ENCODE assay signal across 7 cellular contexts in the genomic region with DNA sequence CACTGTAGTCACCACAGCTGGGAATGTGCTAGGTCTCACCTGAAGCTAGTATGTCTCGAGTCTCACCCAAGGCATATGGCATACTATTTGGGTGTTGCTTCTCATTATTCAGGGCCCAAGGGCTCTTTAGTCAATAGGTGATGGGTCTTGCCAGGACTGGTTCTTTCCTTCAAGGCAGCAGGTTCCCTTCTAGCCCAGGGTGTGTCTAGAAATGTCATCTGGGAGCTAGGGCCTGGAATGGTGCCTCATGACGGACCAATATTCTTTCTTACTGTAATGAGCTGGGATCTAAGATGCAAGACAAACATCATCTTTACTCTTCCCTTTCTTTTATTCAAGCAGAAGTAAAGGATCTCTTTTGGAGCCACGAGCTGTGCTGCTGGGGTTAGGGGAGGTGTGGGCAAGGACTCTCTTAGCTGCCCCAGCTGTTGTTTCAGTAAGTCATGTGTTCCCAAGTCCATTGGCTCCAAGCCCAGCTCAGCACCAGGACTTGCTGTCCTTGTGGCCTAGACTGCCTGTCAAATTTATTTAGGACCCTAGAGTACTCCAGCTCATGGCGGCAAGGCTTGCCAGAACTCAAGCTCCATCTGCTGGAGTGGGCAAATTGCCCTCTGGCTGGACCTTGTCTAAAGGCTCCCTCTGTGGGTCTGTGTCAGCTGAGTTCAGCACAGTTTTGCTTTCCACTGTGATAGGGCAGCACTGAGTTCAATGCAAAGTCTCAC.
DNase-seq lines count a peak whose midpoint lies in the region; ATAC-seq and TF ChIP-seq lines count a peak whose summit lies in the region.
"Not testable (repeated sequence)": the region's sequence is repeated elsewhere in the genome, so short reads cannot be mapped to it uniquely, and the experiment has no call there.

No MANE protein-coding gene starts in this region.

- peak; percentile 99 for ATAC-seq in Right ventricle myocardium inferior
- ATAC-seq in heart right ventricle: peak; percentile 88 to 99 (median 95)
- peak; percentile 99 for ATAC-seq in left ventricle myocardium superior
- ATAC-seq in mucosa of descending colon: peak; percentile 59
- peak; percentile 90 to 98 for ATAC-seq in gastrocnemius medialis
- peak; percentile 62 for ATAC-seq in upper lobe of right lung

- not testable (repeated sequence) for TF ChIP-seq CTCF in heart right ventricle (IDR thresholded peaks at IDR 0.05); mucosa of descending colon (IDR thresholded peaks at IDR 0.05); gastrocnemius medialis (IDR thresholded peaks at IDR 0.05 in 4 of 5, conservative IDR thresholded peaks at IDR 0.05 in 1 of 5); upper lobe of right lung (IDR thresholded peaks at IDR 0.05)

- intact Hi-C loops in Right ventricle myocardium inferior (cut with DNase I); heart right ventricle (cut with DNase I); left ventricle myocardium superior (cut with micrococcal nuclease); mucosa of descending colon (cut with DNase I, micrococcal nuclease); gastrocnemius medialis (cut with DNase I; ENCODE audit: low total_unique reads); upper lobe of right lung (cut with DNase I): not testable (repeated sequence)

- H3K27ac ChIP-seq in heart right ventricle, upper lobe of right lung: not testable (repeated sequence)
- peak overlapping the region in 1 of 4 donors; percentile 61 for H3K27ac ChIP-seq in gastrocnemius medialis

- DNase-seq in G401 (ENCODE audit: low spot score) (peak; percentile 37), left ventricle myocardium superior (peak; percentile 30)
- not testable (repeated sequence) for DNase-seq in Right ventricle myocardium inferior (ENCODE audit: missing footprints); heart right ventricle; mucosa of descending colon; gastrocnemius medialis; upper lobe of right lung

- in situ Hi-C loops in G401 (cut with HindIII; ENCODE audit: low sequenced_read_pairs); gastrocnemius medialis (cut with MboI; ENCODE audit: low sequenced_read_pairs in 4 of 4): not testable (repeated sequence)

- not testable (repeated sequence) for H3K4me3 ChIP-seq in heart right ventricle, mucosa of descending colon, gastrocnemius medialis, upper lobe of right lung

- H3K36me3 ChIP-seq in heart right ventricle; mucosa of descending colon (ENCODE audit: low read depth); gastrocnemius medialis; upper lobe of right lung: not testable (repeated sequence)

- not testable (repeated sequence) for H3K4me1 ChIP-seq in heart right ventricle; mucosa of descending colon (ENCODE audit: low read depth); gastrocnemius medialis; upper lobe of right lung

- not testable (repeated sequence) for H3K9me3 ChIP-seq in heart right ventricle, mucosa of descending colon, gastrocnemius medialis, upper lobe of right lung

- H3K27me3 ChIP-seq in heart right ventricle, gastrocnemius medialis, upper lobe of right lung: not testable (repeated sequence)

- TF ChIP-seq POLR2A in gastrocnemius medialis (IDR thresholded peaks at IDR 0.05): not testable (repeated sequence)

- 25 to 27% methylated on average over 2 of the region's 4 CpGs for WGBS in heart right ventricle, 2 donors
